ENCODE assay signal across 8 cellular contexts in the genomic region with DNA sequence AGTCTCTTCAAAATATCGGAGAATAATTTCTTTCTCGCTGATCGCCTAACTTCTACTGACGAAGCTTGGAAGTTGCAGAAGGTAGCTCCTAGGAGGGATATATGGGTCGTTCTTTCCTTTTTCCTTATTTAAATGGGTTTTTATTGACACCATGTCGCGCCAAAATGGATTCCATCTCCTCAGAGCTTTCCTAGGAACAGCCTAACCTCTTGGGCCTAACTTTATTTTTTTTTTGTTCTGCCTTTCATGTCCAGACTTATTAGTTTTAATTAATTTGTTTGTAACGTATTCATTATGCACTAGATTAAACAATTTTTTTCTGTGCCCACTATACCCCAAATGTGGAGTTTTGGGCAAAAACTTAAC.
A peak's percentile ranks its signal among the peaks of the same experiment; 100 is the strongest.
DNase-seq lines count a peak whose midpoint lies in the region; ATAC-seq, FAIRE-seq and TF ChIP-seq lines count a peak whose summit lies in the region.

No MANE protein-coding gene starts in this region.

- H3K9me3 ChIP-seq in right atrium auricular region (no peaks in the 10 kb centered on the region), smooth muscle cell (replicated peaks; ENCODE audit: low read depth) (no peaks in the 10 kb centered on the region)

- no peaks in the 10 kb centered on the region for H3K27me3 Mint-ChIP-seq in WTC11 (ENCODE audit: low read depth)

- peaks cover 12% of the 10 kb centered on the region for H3K36me3 Mint-ChIP-seq in WTC11

- H3K36me3 ChIP-seq in right atrium auricular region (peaks cover 5% of the 10 kb centered on the region), smooth muscle cell (ENCODE audit: low read depth) (peaks cover 4% of the 10 kb centered on the region)

- H3K27me3 ChIP-seq in right atrium auricular region (no peaks in the 10 kb centered on the region), smooth muscle cell (ENCODE audit: low read depth) (no peaks in the 10 kb centered on the region)

- peaks cover 20% of the 10 kb centered on the region for H3K4me1 Mint-ChIP-seq in WTC11

- peak overlapping the region; percentile 93 for H3K4me3 Mint-ChIP-seq in WTC11

- no peak for DNase-seq in WTC11 (ENCODE audit: low spot score)
- DNase-seq in right atrium auricular region (ENCODE audit: low spot score): no peak
- DNase-seq in smooth muscle cell (lab: John Stamatoyannopoulos, UW; ENCODE audit: unreplicated experiment): no peak
- no peak for DNase-seq in NCI-H1436 treated with DMSO at 0.1 percent for 48 hours (lab: John Stamatoyannopoulos, UW)
- no peak for DNase-seq in HPDE6-E6E7 (ENCODE audit: extremely low spot score)
- DNase-seq in stimulated activated CD4-positive, alpha-beta T cell treated with anti-CD3 and anti-CD28 coated beads, Interleukin-1b, Interleukin-23, amount 100 ng/mL, for 48 hours: no peak

- peak overlapping the region; percentile 78 to 81 for H3K4me3 ChIP-seq in right atrium auricular region
- H3K4me3 ChIP-seq in smooth muscle cell: peak overlapping the region; percentile 72

- CTCF ChIA-PET in WTC11 (lab: Charles Lee): no interaction called here

- H3K27ac ChIP-seq in right atrium auricular region (peak overlapping the region; percentile 86 to 87), smooth muscle cell (ENCODE audit: low read depth) (peak overlapping the region; percentile 68)

- ATAC-seq in GM19023 (IDR thresholded peaks at IDR 0.05; ENCODE audit: unreplicated experiment) (peak; percentile 8), WTC11 (no peak)

- H3K79me2 ChIP-seq in smooth muscle cell (ENCODE audit: low read depth): peaks cover 54% of the 10 kb centered on the region

- TF ChIP-seq CTCF in WTC11 (IDR thresholded peaks at IDR 0.05) (no peak), right atrium auricular region (IDR thresholded peaks at IDR 0.05) (no peak), smooth muscle cell (IDR thresholded peaks at IDR 0.05; ENCODE audit: borderline replicate concordance, insufficient read depth, poor library complexity, severe bottlenecking) (no peak)

- H4K20me1 ChIP-seq in smooth muscle cell (ENCODE audit: low read depth): peaks cover 2% of the 10 kb centered on the region

- POLR2A ChIA-PET in WTC11 (lab: Charles Lee): no interaction called here

- H2AFZ ChIP-seq in smooth muscle cell (ENCODE audit: low read depth): peak overlapping the region; percentile 87

- H3K27ac Mint-ChIP-seq in WTC11: peak overlapping the region; percentile 98

- WGBS in smooth muscle cell (ENCODE audit: low lambda C conversion rate): 2% methylated on average over 8 of the region's 8 CpGs

- FAIRE-seq in A204.1 (lab: Jason Lieb, UNC): peak; percentile 37

- H3F3A ChIP-seq in smooth muscle cell (ENCODE audit: low read depth): no peaks in the 10 kb centered on the region

- peak overlapping the region; percentile 99 for H3K4me2 ChIP-seq in smooth muscle cell

- no peaks in the 10 kb centered on the region for H3K9me3 Mint-ChIP-seq in WTC11

- H3K4me1 ChIP-seq in right atrium auricular region (peaks cover 0 to 26% of the 10 kb centered on the region in 2 donors), smooth muscle cell (ENCODE audit: low read depth) (peaks cover 10% of the 10 kb centered on the region)

- H3K9ac ChIP-seq in smooth muscle cell (ENCODE audit: low read depth): peak overlapping the region; percentile 93

TF ChIP-seq in WTC11, 78 proteins besides CTCF, POLR2A, EP300 and RAD21:
- TF ChIP-seq NFE2L1 (CRISPR knock-in tag; IDR thresholded peaks at IDR 0.05) (no peak), ZNF423 (CRISPR knock-in tag; IDR thresholded peaks at IDR 0.05) (no peak), ZNF138 (CRISPR knock-in tag; conservative IDR thresholded peaks at IDR 0.05) (no peak), OVOL2 (CRISPR knock-in tag; IDR thresholded peaks at IDR 0.05; ENCODE audit: borderline replicate concordance) (no peak), IRF2 (CRISPR knock-in tag; IDR thresholded peaks at IDR 0.05; ENCODE audit: borderline replicate concordance, low read depth) (no peak), FOXP1 (CRISPR knock-in tag; IDR thresholded peaks at IDR 0.05; ENCODE audit: borderline replicate concordance) (no peak), ZNF317 (CRISPR knock-in tag; IDR thresholded peaks at IDR 0.05; ENCODE audit: borderline replicate concordance, low read depth) (no peak), GTF2I (CRISPR knock-in tag; conservative IDR thresholded peaks at IDR 0.05) (no peak), ZNF512 (CRISPR knock-in tag; IDR thresholded peaks at IDR 0.05; ENCODE audit: borderline replicate concordance) (no peak), HMGXB4 (CRISPR knock-in tag; IDR thresholded peaks at IDR 0.05) (no peak), CREM (CRISPR knock-in tag; IDR thresholded peaks at IDR 0.05) (no peak), NR1H2 (CRISPR knock-in tag; IDR thresholded peaks at IDR 0.05) (no peak), MXD4 (CRISPR knock-in tag; IDR thresholded peaks at IDR 0.05; ENCODE audit: borderline replicate concordance) (no peak), FOXP4 (CRISPR knock-in tag; IDR thresholded peaks at IDR 0.05) (no peak), NFATC4 (CRISPR knock-in tag; IDR thresholded peaks at IDR 0.05) (no peak), JUN (CRISPR knock-in tag; IDR thresholded peaks at IDR 0.05) (no peak), TEAD1 (CRISPR knock-in tag; IDR thresholded peaks at IDR 0.05) (no peak)
- TF ChIP-seq, protein P1, sequence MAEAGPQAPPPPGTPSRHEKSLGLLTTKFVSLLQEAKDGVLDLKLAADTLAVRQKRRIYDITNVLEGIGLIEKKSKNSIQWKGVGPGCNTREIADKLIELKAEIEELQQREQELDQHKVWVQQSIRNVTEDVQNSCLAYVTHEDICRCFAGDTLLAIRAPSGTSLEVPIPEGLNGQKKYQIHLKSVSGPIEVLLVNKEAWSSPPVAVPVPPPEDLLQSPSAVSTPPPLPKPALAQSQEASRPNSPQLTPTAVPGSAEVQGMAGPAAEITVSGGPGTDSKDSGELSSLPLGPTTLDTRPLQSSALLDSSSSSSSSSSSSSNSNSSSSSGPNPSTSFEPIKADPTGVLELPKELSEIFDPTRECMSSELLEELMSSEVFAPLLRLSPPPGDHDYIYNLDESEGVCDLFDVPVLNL (CRISPR knock-in tag; IDR thresholded peaks at IDR 0.05; ENCODE audit: borderline replicate concordance, low read depth): no peak
- TF ChIP-seq, protein P2, sequence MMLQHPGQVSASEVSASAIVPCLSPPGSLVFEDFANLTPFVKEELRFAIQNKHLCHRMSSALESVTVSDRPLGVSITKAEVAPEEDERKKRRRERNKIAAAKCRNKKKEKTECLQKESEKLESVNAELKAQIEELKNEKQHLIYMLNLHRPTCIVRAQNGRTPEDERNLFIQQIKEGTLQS (CRISPR knock-in tag; conservative IDR thresholded peaks at IDR 0.05): no peak
- TF ChIP-seq, protein P3, sequence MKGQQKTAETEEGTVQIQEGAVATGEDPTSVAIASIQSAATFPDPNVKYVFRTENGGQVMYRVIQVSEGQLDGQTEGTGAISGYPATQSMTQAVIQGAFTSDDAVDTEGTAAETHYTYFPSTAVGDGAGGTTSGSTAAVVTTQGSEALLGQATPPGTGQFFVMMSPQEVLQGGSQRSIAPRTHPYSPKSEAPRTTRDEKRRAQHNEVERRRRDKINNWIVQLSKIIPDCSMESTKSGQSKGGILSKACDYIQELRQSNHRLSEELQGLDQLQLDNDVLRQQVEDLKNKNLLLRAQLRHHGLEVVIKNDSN (CRISPR knock-in tag; IDR thresholded peaks at IDR 0.05): no peak
